In the genomic region with DNA sequence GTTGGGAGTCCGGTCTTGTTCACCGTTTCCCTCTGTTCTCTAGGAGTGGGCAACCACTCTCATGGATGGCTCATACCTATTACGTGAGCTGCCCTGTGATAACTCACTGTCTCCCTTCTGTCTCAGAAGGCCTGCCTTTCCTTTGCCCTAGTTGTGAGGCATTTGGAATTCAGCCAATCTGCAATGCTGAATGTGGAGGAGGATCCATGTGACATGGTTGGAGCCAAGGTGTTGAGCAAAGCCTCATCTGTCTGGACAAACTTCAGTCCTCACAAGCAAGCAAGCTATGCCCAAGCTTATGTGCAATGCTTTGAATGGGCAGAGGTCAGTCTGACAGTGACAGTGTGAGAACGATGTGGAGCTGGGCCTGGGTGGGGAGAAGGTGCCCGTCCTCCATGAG, we compare ENCODE assay signal across 14 cellular contexts. TPM values are rescaled to one million over a fixed set of nuclear protein-coding genes. Genes with fewer than 3 reads are reported as not detected.
A peak's percentile ranks its signal among the peaks of the same experiment; 100 is the strongest.
DNase-seq lines count a peak whose midpoint lies in the region; TF ChIP-seq lines count a peak whose summit lies in the region.
"Had no signal": no experiment of that assay in that cellular context is flagged by ENCODE, and none has a peak within 500 bp of the region (broad histone marks: within the 10 kb centered on the region; RNA-seq: fewer than 3 reads in every experiment).

No MANE protein-coding gene starts in this region.

- H3K9ac ChIP-seq in GM23248 (peak overlapping the region; percentile 35), adipocyte (ENCODE audit: low read length) (peak overlapping the region; percentile 74)

- peak; percentile 93 for DNase-seq in GM23248
- no peak for DNase-seq in adipocyte (ENCODE audit: low read depth)
- peak; percentile 54 for DNase-seq in glomerular visceral epithelial cell (ENCODE audit: extremely low spot score)
- peak; percentile 67 for DNase-seq in skeletal muscle cell (ENCODE audit: low read depth)
- no peak for DNase-seq in SHP77 treated with DMSO at 0.1 percent for 48 hours (lab: John Stamatoyannopoulos, UW)
- DNase-seq in activated gamma-delta T cell treated with Interleukin-2 at 50 U/mL for 16 hours, result no peak
- DNase-seq in GM20000 (ENCODE audit: low spot score), result no peak
- DNase-seq: amniotic stem cell, DMS79 treated with DMSO at 0.1 percent for 48 hours, heart left ventricle, NCI-H69, Peyer's patch, WERI-Rb-1 had no signal

- H3K27me3 ChIP-seq in GM23248 (replicated peaks; ENCODE audit: insufficient read depth), result no peaks in the 10 kb centered on the region
- no peaks in the 10 kb centered on the region for H3K27me3 ChIP-seq in adipocyte (replicated peaks; ENCODE audit: control insufficient read depth, insufficient read depth, low read length)
- H3K27me3 ChIP-seq: heart left ventricle, Peyer's patch, tibial nerve had no signal

- no peaks in the 10 kb centered on the region for H4K20me1 ChIP-seq in GM23248 (ENCODE audit: insufficient read depth)

- no peak overlapping the region for H2AFZ ChIP-seq in GM23248

- H3K9me3 ChIP-seq in GM23248 (ENCODE audit: low read depth), result no peaks in the 10 kb centered on the region
- H3K9me3 ChIP-seq in adipocyte (ENCODE audit: control insufficient read depth, low read length), result no peaks in the 10 kb centered on the region
- H3K9me3 ChIP-seq: heart left ventricle, Peyer's patch, tibial nerve had no signal

- H3K79me2 ChIP-seq in GM23248 (ENCODE audit: insufficient read depth), result no peaks in the 10 kb centered on the region

- TF ChIP-seq CTCF in GM20000 (IDR thresholded peaks at IDR 0.05; ENCODE audit: extremely low read depth, missing control alignments), result no peak

- peaks cover 62% of the 10 kb centered on the region for H3K4me1 ChIP-seq in GM23248 (ENCODE audit: insufficient read depth)
- H3K4me1 ChIP-seq in adipocyte (ENCODE audit: control insufficient read depth, insufficient read depth, low read length), result peaks cover 65% of the 10 kb centered on the region
- H3K4me1 ChIP-seq: heart left ventricle, Peyer's patch had no signal

- H3K27ac ChIP-seq in GM23248, result peak overlapping the region; percentile 82
- H3K27ac ChIP-seq: heart left ventricle, Peyer's patch, tibial nerve, WERI-Rb-1 had no signal

- 51 to 58% methylated on average over 5 of the region's 5 CpGs for WGBS in GM23248 (ENCODE audit: low coverage in 1 of 2, low lambda C conversion rate in 2 of 2, missing lambda C conversion rate in 2 of 2), 2 experiments

- in situ Hi-C loops in GM23248 (cut with MboI), result no loop called here

- peaks cover 47% of the 10 kb centered on the region for H3F3A ChIP-seq in GM23248 (ENCODE audit: insufficient read depth)

- H3K4me3 ChIP-seq in GM23248, result no peak overlapping the region
- peak overlapping the region; percentile 8 for H3K4me3 ChIP-seq in adipocyte (ENCODE audit: low read length)
- H3K4me3 ChIP-seq in skeletal muscle cell (ENCODE audit: low read depth, low read length), result no peak overlapping the region
- H3K4me3 ChIP-seq: heart left ventricle, Peyer's patch, tibial nerve had no signal

- H3K4me2 ChIP-seq in GM23248 (ENCODE audit: unreplicated experiment), result no peak overlapping the region

- H3K36me3 ChIP-seq in GM23248 (ENCODE audit: low read depth), result no peaks in the 10 kb centered on the region
- no peaks in the 10 kb centered on the region for H3K36me3 ChIP-seq in adipocyte (ENCODE audit: control insufficient read depth, insufficient read depth, low read length, severe bottlenecking)
- H3K36me3 ChIP-seq: heart left ventricle, Peyer's patch, tibial nerve, WERI-Rb-1 had no signal

- no peaks in the 10 kb centered on the region for H3K9me2 ChIP-seq in GM23248 (ENCODE audit: insufficient read depth)

RNA-seq across cellular contexts. Expression of gene ATP10A, which starts 37.8 kb away (rescaled TPM):
- 64.1 and 73.1 TPM in 2 replicates for total RNA-seq in GM23248 (2014; rRNA removed; shearing (Covaris generic))
- polyA plus RNA-seq in GM23248 (2016; fragmentation: Nextera tagmentation; extraction: Ambion mirVana), result 20.4 and 22.2 TPM in 2 replicates

Comparison
In these comparisons a context has a peak if more than half of its experiments do, and no peak if none do; other contexts are left out.
1. DNase-seq: peak in GM23248 (single experiment), glomerular visceral epithelial cell (single experiment) and skeletal muscle cell (single experiment); none in adipocyte (single experiment), SHP77 treated with DMSO at 0.1 percent for 48 hours (single experiment), activated gamma-delta T cell treated with Interleukin-2 at 50 U/mL for 16 hours (single experiment) and GM20000 (single experiment).